In genomic region chr5:42950091-42950465, GRCh38 we compare ENCODE assay signal across 8 cellular contexts.
DNase-seq lines count a peak whose midpoint lies in the region; ATAC-seq, FAIRE-seq and TF ChIP-seq lines count a peak whose summit lies in the region.

No MANE protein-coding gene starts in this region.

- H4K20me1 ChIP-seq in PC-3 (ENCODE audit: low read length), result no peaks in the 10 kb centered on the region
- no peaks in the 10 kb centered on the region for H4K20me1 ChIP-seq in H1 (replicated peaks in 1 of 2; ENCODE audit: control insufficient read depth in 1 of 2, insufficient read depth in 2 of 2, low read length in 2 of 2)

- H4K5ac ChIP-seq in H1 (ENCODE audit: insufficient read length, low read depth, low read length), result no peak overlapping the region

- H2BK120ac ChIP-seq in H1 (replicated peaks; ENCODE audit: low read depth, low read length), result no peak overlapping the region

- TF ChIP-seq RAD21 in H1 (IDR thresholded peaks at IDR 0.05 in 1 of 2, conservative IDR thresholded peaks at IDR 0.05 in 1 of 2; ENCODE audit: low read depth in 2 of 2, low read length in 2 of 2), result no peak

- H3K9me3 ChIP-seq in PC-3 (ENCODE audit: low read length) (peaks cover 26% of the 10 kb centered on the region), H1 (ENCODE audit: insufficient read depth in 2 of 2, low read depth in 1 of 2, low read length in 1 of 2) (peaks cover 20 to 29% of the 10 kb centered on the region in 2 experiments), skeletal muscle satellite cell (replicated peaks; ENCODE audit: low read length) (peaks cover 25% of the 10 kb centered on the region)

- no peak overlapping the region for H3K23ac ChIP-seq in H1 (ENCODE audit: insufficient read length)

- H3K27me3 ChIP-seq in PC-3 (ENCODE audit: low read length) (no peaks in the 10 kb centered on the region), H1 (replicated peaks in 1 of 4; ENCODE audit: control insufficient read depth in 3 of 4, extremely low read depth in 1 of 4, insufficient read depth in 3 of 4, low read length in 3 of 4) (no peaks in the 10 kb centered on the region; a peak in 1 of 7 replicates), skeletal muscle satellite cell (ENCODE audit: control insufficient read depth, insufficient read depth, low read length) (no peaks in the 10 kb centered on the region)

- H3K79me1 ChIP-seq in H1 (ENCODE audit: low read depth, low read length), result no peaks in the 10 kb centered on the region

- POLR2A ChIA-PET in PC-3 (lab: Charles Lee; ENCODE audit: unreplicated experiment), result interaction anchor here (0.7 to 1.7 kb wide), 5 partner anchors 9 to 114 kb away, joined by 3 to 6 read pairs (median 4); no protein-coding TSS in a partner anchor
- POLR2A ChIA-PET in H1 (lab: Charles Lee; ENCODE audit: partially characterized antibody), result interaction anchor here (0.6 to 1.1 kb wide), 2 partner anchors 11 to 554 kb away, joined by 3 to 4 read pairs; no protein-coding TSS in a partner anchor

- CTCF ChIA-PET in PC-3 (lab: Charles Lee), result interaction anchor here (1.0 to 1.3 kb wide), 3 partner anchors 38 to 93 kb away, joined by 4 to 15 read pairs (median 7); no protein-coding TSS in a partner anchor
- CTCF ChIA-PET in H1 (lab: Charles Lee; ENCODE audit: partially characterized antibody), result interaction anchor here (0.9 kb wide), 1 partner anchor 21 kb away, joined by 6 read pairs; no protein-coding TSS in a partner anchor

- no peak overlapping the region for H3K18ac ChIP-seq in H1 (ENCODE audit: extremely low read depth, low read length)

- peak overlapping the region; percentile 92 for H2AFZ ChIP-seq in PC-3 (ENCODE audit: low read length)
- no peak overlapping the region for H2AFZ ChIP-seq in H1 (ENCODE audit: low read length)

- no peaks in the 10 kb centered on the region for H3K9me2 ChIP-seq in PC-3 (replicated peaks; ENCODE audit: low read length)

- H4K8ac ChIP-seq in H1 (ENCODE audit: extremely low read depth, insufficient read depth, low read length), result no peak overlapping the region

- no peak overlapping the region for H3K4ac ChIP-seq in H1 (replicated peaks; ENCODE audit: insufficient read length, low read depth, low read length)

- H3K14ac ChIP-seq in H1 (ENCODE audit: insufficient read length), result no peak overlapping the region

- no peak for TF ChIP-seq POLR2A in H1 (IDR thresholded peaks at IDR 0.05; ENCODE audit: control extremely low read depth in 1 of 2, low read depth in 2 of 2, low read length in 2 of 2)

- H3K9ac ChIP-seq in PC-3 (ENCODE audit: low read length) (peak overlapping the region; percentile 69), H1 (replicated peaks in 1 of 4; ENCODE audit: extremely low read depth in 1 of 4, low read depth in 3 of 4, low read length in 3 of 4) (no peak overlapping the region), skeletal muscle satellite cell (ENCODE audit: low read depth, low read length) (peak overlapping the region; percentile 69)

- no peak for ATAC-seq in PC-3
- no peak for ATAC-seq in GM19395 (IDR thresholded peaks at IDR 0.05; ENCODE audit: unreplicated experiment)

- BruUV-seq in PC-3 (replicated peaks; lab: Mats Ljungman, UMichigan), result no TSS peak

- no peak overlapping the region for H2BK12ac ChIP-seq in H1 (ENCODE audit: low read depth, low read length)

- H2BK20ac ChIP-seq in H1 (ENCODE audit: low read length), result no peak overlapping the region

- no peak overlapping the region for H4K91ac ChIP-seq in H1 (replicated peaks; ENCODE audit: insufficient read length, low read length)

- H3K4me2 ChIP-seq in PC-3 (ENCODE audit: low read length) (peak overlapping the region; percentile 83), H1 (ENCODE audit: insufficient read depth in 1 of 2, low read depth in 2 of 2, low read length in 2 of 2) (peak overlapping the region; percentile 22 to 47; a peak in 2 of 4 replicates), skeletal muscle satellite cell (ENCODE audit: low read length) (peak overlapping the region; percentile 86)

- H2BK5ac ChIP-seq in H1 (ENCODE audit: low read depth, low read length), result no peak overlapping the region

- intact Hi-C loops in PC-3 (cut with micrococcal nuclease), result loop anchor here (1.0 to 2.0 kb wide), 4 partner anchors 58 to 115 kb away; partner anchors contain the start of gene ANXA2R

- H2AK5ac ChIP-seq in H1 (ENCODE audit: low read depth, low read length), result no peak overlapping the region

- TF ChIP-seq CTCF in PC-3 (conservative IDR thresholded peaks at IDR 0.05; ENCODE audit: low read depth, low read length) (no peak), H1 (IDR thresholded peaks at IDR 0.05; ENCODE audit: control extremely low read depth in 1 of 3, insufficient read depth in 1 of 3, low read depth in 1 of 3, low read length in 3 of 3) (no peak)

- no peak for TF ChIP-seq EP300 in H1 (IDR thresholded peaks at IDR 0.05; ENCODE audit: borderline replicate concordance in 1 of 2, low read depth in 2 of 2, low read length in 2 of 2)

- peaks cover 14% of the 10 kb centered on the region for H3F3A ChIP-seq in PC-3 (ENCODE audit: low read length, unreplicated experiment)

- 84% methylated on average over 7 of the region's 7 CpGs; no CpG with 5 or more reads in 1 of the 2 experiments for WGBS in H1 (ENCODE audit: extremely low coverage in 1 of 2, insufficient coverage in 1 of 2, insufficient read length in 1 of 2, insufficient replicate concordance in 2 of 2, low coverage in 1 of 2, low lambda C conversion rate in 2 of 2, missing lambda C conversion rate in 1 of 2), 2 experiments

- peaks cover 36% of the 10 kb centered on the region for H3K4me1 ChIP-seq in PC-3 (ENCODE audit: insufficient read depth, low read length)
- peaks cover 0 to 3% (median 0%) of the 10 kb centered on the region in 4 experiments; a peak in 2 of 7 replicates for H3K4me1 ChIP-seq in H1 (replicated peaks in 1 of 4; ENCODE audit: control insufficient read depth in 3 of 4, insufficient read depth in 4 of 4, low read length in 3 of 4)
- H3K4me1 ChIP-seq in skeletal muscle satellite cell (ENCODE audit: control insufficient read depth, insufficient read depth, low read length), result peaks cover 33% of the 10 kb centered on the region

- H3K79me2 ChIP-seq in PC-3 (ENCODE audit: low read length) (peaks cover 11% of the 10 kb centered on the region), H1 (ENCODE audit: control insufficient read depth in 1 of 2, insufficient read depth in 2 of 2, low read length in 2 of 2) (no peaks in the 10 kb centered on the region)

- no peaks in the 10 kb centered on the region for H3K23me2 ChIP-seq in H1 (ENCODE audit: low read depth, low read length)

- H3K56ac ChIP-seq in H1 (replicated peaks; ENCODE audit: insufficient read length, low read depth, low read length), result no peak overlapping the region

- H3K4me3 ChIP-seq in GM08714 (ENCODE audit: low read length), result peak overlapping the region; percentile 65; the same call in 1 of the 2 replicates
- H3K4me3 ChIP-seq in PC-3 (ENCODE audit: low read length), result peak overlapping the region; percentile 64
- H3K4me3 ChIP-seq in H1 (ENCODE audit: extremely low read depth in 1 of 4, insufficient read depth in 2 of 4, low read depth in 3 of 4, low read length in 4 of 4), result no peak overlapping the region
- H3K4me3 ChIP-seq in skeletal muscle satellite cell (ENCODE audit: low read length), result peak overlapping the region; percentile 29

- DNase-seq in PC-3 (no peak), H1 (ENCODE audit: low read depth in 1 of 2, low spot score in 2 of 2) (no peak), 8988T (no peak), A172 (ENCODE audit: low spot score) (no peak), NCI-H2171 (lab: John Stamatoyannopoulos, UW) (no peak)

- H3K36me3 ChIP-seq in PC-3 (ENCODE audit: low read depth, low read length) (peaks cover 7% of the 10 kb centered on the region; the same call in 1 of the 2 replicates), H1 (ENCODE audit: control insufficient read depth in 2 of 4, insufficient read depth in 4 of 4, low read length in 3 of 4) (peaks cover 0 to 4% (median 1%) of the 10 kb centered on the region in 4 experiments; a peak in 2 of 8 replicates), skeletal muscle satellite cell (ENCODE audit: insufficient read depth, low read length) (no peaks in the 10 kb centered on the region)

- FAIRE-seq in H1 (lab: Jason Lieb, UNC), result no peak

- H2BK15ac ChIP-seq in H1 (ENCODE audit: low read length), result no peak overlapping the region

- H3K27ac ChIP-seq in PC-3 (ENCODE audit: low read length) (peak overlapping the region; percentile 94), H1 (ENCODE audit: low read depth, low read length) (no peak overlapping the region)

TF ChIP-seq in H1, 55 proteins besides CTCF, POLR2A, EP300 and RAD21:
- TF ChIP-seq, protein P1, sequence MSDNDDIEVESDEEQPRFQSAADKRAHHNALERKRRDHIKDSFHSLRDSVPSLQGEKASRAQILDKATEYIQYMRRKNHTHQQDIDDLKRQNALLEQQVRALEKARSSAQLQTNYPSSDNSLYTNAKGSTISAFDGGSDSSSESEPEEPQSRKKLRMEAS (IDR thresholded peaks at IDR 0.05), result no peak

Comparison
In these comparisons a context has a peak if more than half of its experiments do, and no peak if none do; other contexts are left out.
1. H3K4me3 ChIP-seq: peak in GM08714 (single experiment), PC-3 (single experiment) and skeletal muscle satellite cell (single experiment); none in H1 (0 of 4).
2. H3K4me2 ChIP-seq: peak in every context shown above with its lines; median percentile 86 in skeletal muscle satellite cell; 83 in PC-3; 34 in H1.
3. H3K9ac ChIP-seq: peak in PC-3 (single experiment) and skeletal muscle satellite cell (single experiment); none in H1 (0 of 4).